Comparison of ENCODE assay signal across 2 cellular contexts in the genomic region with DNA sequence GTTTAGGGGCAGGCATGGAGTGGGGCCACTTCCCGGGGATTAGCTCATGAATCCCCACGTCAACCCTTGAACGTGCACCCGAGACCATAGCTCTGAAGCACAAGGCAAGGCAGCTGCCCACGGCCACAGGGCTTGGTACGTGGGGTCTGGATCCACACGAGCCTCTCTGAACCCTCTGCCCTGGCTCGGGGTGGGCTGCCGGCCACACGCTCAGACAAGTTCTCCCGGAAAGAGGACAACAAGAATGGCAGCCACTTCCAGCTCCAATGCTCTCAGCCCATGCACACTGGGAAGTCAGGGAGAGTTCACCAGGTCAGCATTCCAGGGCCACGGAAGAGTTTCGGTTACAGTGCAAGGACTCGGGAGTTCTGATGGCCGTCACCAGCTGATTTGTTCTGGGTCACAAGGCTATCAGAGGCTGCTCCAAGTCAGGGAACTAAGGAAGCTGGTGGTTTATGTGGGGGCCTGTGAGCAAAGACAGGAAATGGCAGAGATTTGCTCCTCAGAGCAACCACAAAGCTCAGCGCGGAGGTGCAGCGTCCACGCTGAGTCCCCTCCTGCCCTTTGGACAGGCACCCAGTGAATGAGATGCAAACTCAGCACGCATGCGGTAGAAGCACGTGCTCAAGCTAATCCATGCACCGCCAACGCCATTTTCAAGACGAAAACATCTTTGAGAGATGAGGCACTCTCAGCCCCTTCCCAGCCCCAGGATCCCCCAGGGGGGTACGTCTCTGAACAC.
TF ChIP-seq lines count a peak whose summit lies in the region.

No MANE protein-coding gene starts in this region.

TF ChIP-seq in IMR-90, 13 proteins besides CTCF, POLR2A, EP300 and RAD21:
- no peak for TF ChIP-seq MXI1 (IDR thresholded peaks at IDR 0.05; ENCODE audit: borderline replicate concordance, low read depth, low read length)
- no peak for TF ChIP-seq BHLHE40 (IDR thresholded peaks at IDR 0.05; ENCODE audit: low read depth, low read length)
- no peak for TF ChIP-seq RFX5 (IDR thresholded peaks at IDR 0.05; ENCODE audit: low read depth, low read length)
- no peak for TF ChIP-seq NFE2L2 (IDR thresholded peaks at IDR 0.05; ENCODE audit: low read depth, low read length)
- no peak for TF ChIP-seq FOS (IDR thresholded peaks at IDR 0.05; ENCODE audit: low read depth, low read length)
- TF ChIP-seq, protein P1, sequence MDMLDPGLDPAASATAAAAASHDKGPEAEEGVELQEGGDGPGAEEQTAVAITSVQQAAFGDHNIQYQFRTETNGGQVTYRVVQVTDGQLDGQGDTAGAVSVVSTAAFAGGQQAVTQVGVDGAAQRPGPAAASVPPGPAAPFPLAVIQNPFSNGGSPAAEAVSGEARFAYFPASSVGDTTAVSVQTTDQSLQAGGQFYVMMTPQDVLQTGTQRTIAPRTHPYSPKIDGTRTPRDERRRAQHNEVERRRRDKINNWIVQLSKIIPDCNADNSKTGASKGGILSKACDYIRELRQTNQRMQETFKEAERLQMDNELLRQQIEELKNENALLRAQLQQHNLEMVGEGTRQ (IDR thresholded peaks at IDR 0.05; ENCODE audit: low read depth, low read length): no peak
- no peak for TF ChIP-seq MAZ (IDR thresholded peaks at IDR 0.05; ENCODE audit: borderline replicate concordance, low read depth, low read length)
- no peak for TF ChIP-seq CEBPB (IDR thresholded peaks at IDR 0.05; ENCODE audit: low read depth, low read length)
- TF ChIP-seq SMC3 (IDR thresholded peaks at IDR 0.05; ENCODE audit: low read depth, low read length): no peak
- TF ChIP-seq RCOR1 (IDR thresholded peaks at IDR 0.05; ENCODE audit: insufficient replicate concordance, low read length): no peak
- TF ChIP-seq, protein P2, sequence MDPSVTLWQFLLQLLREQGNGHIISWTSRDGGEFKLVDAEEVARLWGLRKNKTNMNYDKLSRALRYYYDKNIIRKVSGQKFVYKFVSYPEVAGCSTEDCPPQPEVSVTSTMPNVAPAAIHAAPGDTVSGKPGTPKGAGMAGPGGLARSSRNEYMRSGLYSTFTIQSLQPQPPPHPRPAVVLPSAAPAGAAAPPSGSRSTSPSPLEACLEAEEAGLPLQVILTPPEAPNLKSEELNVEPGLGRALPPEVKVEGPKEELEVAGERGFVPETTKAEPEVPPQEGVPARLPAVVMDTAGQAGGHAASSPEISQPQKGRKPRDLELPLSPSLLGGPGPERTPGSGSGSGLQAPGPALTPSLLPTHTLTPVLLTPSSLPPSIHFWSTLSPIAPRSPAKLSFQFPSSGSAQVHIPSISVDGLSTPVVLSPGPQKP (IDR thresholded peaks at IDR 0.05; ENCODE audit: borderline replicate concordance, low read depth, low read length): no peak
- TF ChIP-seq MAFK (IDR thresholded peaks at IDR 0.05; ENCODE audit: low read depth, low read length): no peak
- no peak for TF ChIP-seq CHD1 (IDR thresholded peaks at IDR 0.05; ENCODE audit: low read depth, low read length)

TF ChIP-seq in H1, 55 proteins besides CTCF, POLR2A, EP300 and RAD21:
- TF ChIP-seq HDAC2 (IDR thresholded peaks at IDR 0.05; ENCODE audit: borderline replicate concordance in 1 of 2, low read depth in 2 of 2, low read length in 2 of 2) (no peak), PHF8 (conservative IDR thresholded peaks at IDR 0.05; ENCODE audit: low read depth, low read length) (no peak), EGR1 (IDR thresholded peaks at IDR 0.05; ENCODE audit: borderline replicate concordance, low read depth, low read length) (no peak), TEAD4 (IDR thresholded peaks at IDR 0.05; ENCODE audit: low read depth, low read length) (no peak), SP1 (IDR thresholded peaks at IDR 0.05; ENCODE audit: low read depth, low read length) (no peak), SIX5 (IDR thresholded peaks at IDR 0.05; ENCODE audit: low read depth, low read length) (no peak), ASH2L (IDR thresholded peaks at IDR 0.05; ENCODE audit: low read length) (no peak), TAF1 (IDR thresholded peaks at IDR 0.05; ENCODE audit: low read depth, low read length) (no peak), RBBP5 (IDR thresholded peaks at IDR 0.05; ENCODE audit: borderline replicate concordance, low read depth, low read length) (no peak), CHD2 (IDR thresholded peaks at IDR 0.05; ENCODE audit: low read length) (no peak), GTF2F1 (IDR thresholded peaks at IDR 0.05; ENCODE audit: borderline replicate concordance, low read depth, low read length) (no peak), RNF2 (IDR thresholded peaks at IDR 0.05; ENCODE audit: borderline replicate concordance, low read depth, low read length, missing control alignments, poor library complexity, severe bottlenecking) (no peak), SIRT6 (IDR thresholded peaks at IDR 0.05; ENCODE audit: low read length) (no peak), CREB1 (IDR thresholded peaks at IDR 0.05) (no peak), TBP (IDR thresholded peaks at IDR 0.05; ENCODE audit: low read depth, low read length) (no peak)
- TF ChIP-seq, protein P3, sequence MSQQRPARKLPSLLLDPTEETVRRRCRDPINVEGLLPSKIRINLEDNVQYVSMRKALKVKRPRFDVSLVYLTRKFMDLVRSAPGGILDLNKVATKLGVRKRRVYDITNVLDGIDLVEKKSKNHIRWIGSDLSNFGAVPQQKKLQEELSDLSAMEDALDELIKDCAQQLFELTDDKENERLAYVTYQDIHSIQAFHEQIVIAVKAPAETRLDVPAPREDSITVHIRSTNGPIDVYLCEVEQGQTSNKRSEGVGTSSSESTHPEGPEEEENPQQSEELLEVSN (IDR thresholded peaks at IDR 0.05): no peak
